ENCODE assay signal across 1 cellular context in genomic region chr17:77304746-77305473, GRCh38.
TF ChIP-seq lines count a peak whose summit lies in the region.

No MANE protein-coding gene starts in this region.

TF ChIP-seq in HepG2, 621 proteins besides CTCF, POLR2A, EP300 and RAD21 (continued from another document and continues in another):
- TF ChIP-seq ZHX2 (IDR thresholded peaks at IDR 0.05; ENCODE audit: low read depth) (0 out of 2 replicates have a peak, but pooled peaks have one; percentile 24), ZHX2 (CRISPR knock-in tag; IDR thresholded peaks at IDR 0.05; ENCODE audit: borderline replicate concordance) (no peak), SP5 (CRISPR knock-in tag; IDR thresholded peaks at IDR 0.05; ENCODE audit: borderline replicate concordance, low read depth) (peak; percentile 83), ZNF33A (CRISPR knock-in tag; IDR thresholded peaks at IDR 0.05; ENCODE audit: borderline replicate concordance) (no peak), SMAD1 (CRISPR knock-in tag; IDR thresholded peaks at IDR 0.05; ENCODE audit: borderline replicate concordance, low read depth) (peak; percentile 36; the same call in 1 of the 2 replicates), JUN (CRISPR knock-in tag; IDR thresholded peaks at IDR 0.05) (no peak), RXRA (CRISPR knock-in tag; IDR thresholded peaks at IDR 0.05) (peak; percentile 91), SALL2 (CRISPR knock-in tag; IDR thresholded peaks at IDR 0.05) (0 out of 2 replicates have a peak, but pooled peaks have one; percentile 41), ZNF709 (CRISPR knock-in tag; IDR thresholded peaks at IDR 0.05) (no peak), GTF2F1 (IDR thresholded peaks at IDR 0.05; ENCODE audit: low read length) (no peak), SIN3B (IDR thresholded peaks at IDR 0.05; ENCODE audit: low read length) (no peak), SRY (CRISPR knock-in tag; IDR thresholded peaks at IDR 0.05) (peak; percentile 62; the same call in 1 of the 2 replicates), TOE1 (CRISPR knock-in tag; IDR thresholded peaks at IDR 0.05) (no peak), NONO (IDR thresholded peaks at IDR 0.05) (no peak), NONO (CRISPR knock-in tag; conservative IDR thresholded peaks at IDR 0.05) (no peak; the same call in 1 of the 2 replicates), DR1 (CRISPR knock-in tag; IDR thresholded peaks at IDR 0.05) (no peak), HOXA3 (CRISPR knock-in tag; IDR thresholded peaks at IDR 0.05) (peak; percentile 87), ZFP1 (CRISPR knock-in tag; IDR thresholded peaks at IDR 0.05) (no peak), SIX1 (CRISPR knock-in tag; IDR thresholded peaks at IDR 0.05; ENCODE audit: borderline replicate concordance) (no peak), BCL6 (CRISPR knock-in tag; IDR thresholded peaks at IDR 0.05) (no peak; the same call in 1 of the 2 replicates), ZNF879 (CRISPR knock-in tag; IDR thresholded peaks at IDR 0.05) (no peak), ZNF101 (CRISPR knock-in tag; IDR thresholded peaks at IDR 0.05; ENCODE audit: borderline replicate concordance, low read depth) (no peak), ZNF138 (CRISPR knock-in tag; IDR thresholded peaks at IDR 0.05; ENCODE audit: low read depth) (no peak), ZNF616 (CRISPR knock-in tag; IDR thresholded peaks at IDR 0.05; ENCODE audit: low read depth) (no peak), THYN1 (CRISPR knock-in tag; IDR thresholded peaks at IDR 0.05; ENCODE audit: borderline replicate concordance, low read depth) (no peak), MATR3 (CRISPR knock-in tag; IDR thresholded peaks at IDR 0.05) (no peak), RARA (CRISPR knock-in tag; IDR thresholded peaks at IDR 0.05) (peak; percentile 91), MED1 (CRISPR knock-in tag; IDR thresholded peaks at IDR 0.05) (peak; percentile 86), NFE2L2 (IDR thresholded peaks at IDR 0.05; ENCODE audit: low read length) (no peak), ZSCAN20 (CRISPR knock-in tag; IDR thresholded peaks at IDR 0.05; ENCODE audit: borderline replicate concordance) (no peak)
- TF ChIP-seq, protein P1, sequence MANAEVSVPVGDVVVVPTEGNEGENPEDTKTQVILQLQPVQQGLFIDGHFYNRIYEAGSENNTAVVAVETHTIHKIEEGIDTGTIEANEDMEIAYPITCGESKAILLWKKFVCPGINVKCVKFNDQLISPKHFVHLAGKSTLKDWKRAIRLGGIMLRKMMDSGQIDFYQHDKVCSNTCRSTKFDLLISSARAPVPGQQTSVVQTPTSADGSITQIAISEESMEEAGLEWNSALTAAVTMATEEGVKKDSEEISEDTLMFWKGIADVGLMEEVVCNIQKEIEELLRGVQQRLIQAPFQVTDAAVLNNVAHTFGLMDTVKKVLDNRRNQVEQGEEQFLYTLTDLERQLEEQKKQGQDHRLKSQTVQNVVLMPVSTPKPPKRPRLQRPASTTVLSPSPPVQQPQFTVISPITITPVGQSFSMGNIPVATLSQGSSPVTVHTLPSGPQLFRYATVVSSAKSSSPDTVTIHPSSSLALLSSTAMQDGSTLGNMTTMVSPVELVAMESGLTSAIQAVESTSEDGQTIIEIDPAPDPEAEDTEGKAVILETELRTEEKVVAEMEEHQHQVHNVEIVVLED (CRISPR knock-in tag; IDR thresholded peaks at IDR 0.05; ENCODE audit: borderline replicate concordance), result no peak
- TF ChIP-seq, protein P2, sequence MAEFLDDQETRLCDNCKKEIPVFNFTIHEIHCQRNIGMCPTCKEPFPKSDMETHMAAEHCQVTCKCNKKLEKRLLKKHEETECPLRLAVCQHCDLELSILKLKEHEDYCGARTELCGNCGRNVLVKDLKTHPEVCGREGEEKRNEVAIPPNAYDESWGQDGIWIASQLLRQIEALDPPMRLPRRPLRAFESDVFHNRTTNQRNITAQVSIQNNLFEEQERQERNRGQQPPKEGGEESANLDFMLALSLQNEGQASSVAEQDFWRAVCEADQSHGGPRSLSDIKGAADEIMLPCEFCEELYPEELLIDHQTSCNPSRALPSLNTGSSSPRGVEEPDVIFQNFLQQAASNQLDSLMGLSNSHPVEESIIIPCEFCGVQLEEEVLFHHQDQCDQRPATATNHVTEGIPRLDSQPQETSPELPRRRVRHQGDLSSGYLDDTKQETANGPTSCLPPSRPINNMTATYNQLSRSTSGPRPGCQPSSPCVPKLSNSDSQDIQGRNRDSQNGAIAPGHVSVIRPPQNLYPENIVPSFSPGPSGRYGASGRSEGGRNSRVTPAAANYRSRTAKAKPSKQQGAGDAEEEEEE (CRISPR knock-in tag; IDR thresholded peaks at IDR 0.05; ENCODE audit: borderline replicate concordance), result 0 out of 2 replicates have a peak, but pooled peaks have one; percentile 89
- TF ChIP-seq, protein P3, sequence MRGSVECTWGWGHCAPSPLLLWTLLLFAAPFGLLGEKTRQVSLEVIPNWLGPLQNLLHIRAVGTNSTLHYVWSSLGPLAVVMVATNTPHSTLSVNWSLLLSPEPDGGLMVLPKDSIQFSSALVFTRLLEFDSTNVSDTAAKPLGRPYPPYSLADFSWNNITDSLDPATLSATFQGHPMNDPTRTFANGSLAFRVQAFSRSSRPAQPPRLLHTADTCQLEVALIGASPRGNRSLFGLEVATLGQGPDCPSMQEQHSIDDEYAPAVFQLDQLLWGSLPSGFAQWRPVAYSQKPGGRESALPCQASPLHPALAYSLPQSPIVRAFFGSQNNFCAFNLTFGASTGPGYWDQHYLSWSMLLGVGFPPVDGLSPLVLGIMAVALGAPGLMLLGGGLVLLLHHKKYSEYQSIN (CRISPR knock-in tag; IDR thresholded peaks at IDR 0.05; ENCODE audit: borderline replicate concordance), result no peak
- TF ChIP-seq, protein P4, sequence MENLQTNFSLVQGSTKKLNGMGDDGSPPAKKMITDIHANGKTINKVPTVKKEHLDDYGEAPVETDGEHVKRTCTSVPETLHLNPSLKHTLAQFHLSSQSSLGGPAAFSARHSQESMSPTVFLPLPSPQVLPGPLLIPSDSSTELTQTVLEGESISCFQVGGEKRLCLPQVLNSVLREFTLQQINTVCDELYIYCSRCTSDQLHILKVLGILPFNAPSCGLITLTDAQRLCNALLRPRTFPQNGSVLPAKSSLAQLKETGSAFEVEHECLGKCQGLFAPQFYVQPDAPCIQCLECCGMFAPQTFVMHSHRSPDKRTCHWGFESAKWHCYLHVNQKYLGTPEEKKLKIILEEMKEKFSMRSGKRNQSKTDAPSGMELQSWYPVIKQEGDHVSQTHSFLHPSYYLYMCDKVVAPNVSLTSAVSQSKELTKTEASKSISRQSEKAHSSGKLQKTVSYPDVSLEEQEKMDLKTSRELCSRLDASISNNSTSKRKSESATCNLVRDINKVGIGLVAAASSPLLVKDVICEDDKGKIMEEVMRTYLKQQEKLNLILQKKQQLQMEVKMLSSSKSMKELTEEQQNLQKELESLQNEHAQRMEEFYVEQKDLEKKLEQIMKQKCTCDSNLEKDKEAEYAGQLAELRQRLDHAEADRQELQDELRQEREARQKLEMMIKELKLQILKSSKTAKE (CRISPR knock-in tag; IDR thresholded peaks at IDR 0.05; ENCODE audit: borderline replicate concordance), result no peak
- TF ChIP-seq, protein P5, sequence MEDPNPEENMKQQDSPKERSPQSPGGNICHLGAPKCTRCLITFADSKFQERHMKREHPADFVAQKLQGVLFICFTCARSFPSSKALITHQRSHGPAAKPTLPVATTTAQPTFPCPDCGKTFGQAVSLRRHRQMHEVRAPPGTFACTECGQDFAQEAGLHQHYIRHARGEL (CRISPR knock-in tag; IDR thresholded peaks at IDR 0.05), result no peak
- TF ChIP-seq, protein P6, sequence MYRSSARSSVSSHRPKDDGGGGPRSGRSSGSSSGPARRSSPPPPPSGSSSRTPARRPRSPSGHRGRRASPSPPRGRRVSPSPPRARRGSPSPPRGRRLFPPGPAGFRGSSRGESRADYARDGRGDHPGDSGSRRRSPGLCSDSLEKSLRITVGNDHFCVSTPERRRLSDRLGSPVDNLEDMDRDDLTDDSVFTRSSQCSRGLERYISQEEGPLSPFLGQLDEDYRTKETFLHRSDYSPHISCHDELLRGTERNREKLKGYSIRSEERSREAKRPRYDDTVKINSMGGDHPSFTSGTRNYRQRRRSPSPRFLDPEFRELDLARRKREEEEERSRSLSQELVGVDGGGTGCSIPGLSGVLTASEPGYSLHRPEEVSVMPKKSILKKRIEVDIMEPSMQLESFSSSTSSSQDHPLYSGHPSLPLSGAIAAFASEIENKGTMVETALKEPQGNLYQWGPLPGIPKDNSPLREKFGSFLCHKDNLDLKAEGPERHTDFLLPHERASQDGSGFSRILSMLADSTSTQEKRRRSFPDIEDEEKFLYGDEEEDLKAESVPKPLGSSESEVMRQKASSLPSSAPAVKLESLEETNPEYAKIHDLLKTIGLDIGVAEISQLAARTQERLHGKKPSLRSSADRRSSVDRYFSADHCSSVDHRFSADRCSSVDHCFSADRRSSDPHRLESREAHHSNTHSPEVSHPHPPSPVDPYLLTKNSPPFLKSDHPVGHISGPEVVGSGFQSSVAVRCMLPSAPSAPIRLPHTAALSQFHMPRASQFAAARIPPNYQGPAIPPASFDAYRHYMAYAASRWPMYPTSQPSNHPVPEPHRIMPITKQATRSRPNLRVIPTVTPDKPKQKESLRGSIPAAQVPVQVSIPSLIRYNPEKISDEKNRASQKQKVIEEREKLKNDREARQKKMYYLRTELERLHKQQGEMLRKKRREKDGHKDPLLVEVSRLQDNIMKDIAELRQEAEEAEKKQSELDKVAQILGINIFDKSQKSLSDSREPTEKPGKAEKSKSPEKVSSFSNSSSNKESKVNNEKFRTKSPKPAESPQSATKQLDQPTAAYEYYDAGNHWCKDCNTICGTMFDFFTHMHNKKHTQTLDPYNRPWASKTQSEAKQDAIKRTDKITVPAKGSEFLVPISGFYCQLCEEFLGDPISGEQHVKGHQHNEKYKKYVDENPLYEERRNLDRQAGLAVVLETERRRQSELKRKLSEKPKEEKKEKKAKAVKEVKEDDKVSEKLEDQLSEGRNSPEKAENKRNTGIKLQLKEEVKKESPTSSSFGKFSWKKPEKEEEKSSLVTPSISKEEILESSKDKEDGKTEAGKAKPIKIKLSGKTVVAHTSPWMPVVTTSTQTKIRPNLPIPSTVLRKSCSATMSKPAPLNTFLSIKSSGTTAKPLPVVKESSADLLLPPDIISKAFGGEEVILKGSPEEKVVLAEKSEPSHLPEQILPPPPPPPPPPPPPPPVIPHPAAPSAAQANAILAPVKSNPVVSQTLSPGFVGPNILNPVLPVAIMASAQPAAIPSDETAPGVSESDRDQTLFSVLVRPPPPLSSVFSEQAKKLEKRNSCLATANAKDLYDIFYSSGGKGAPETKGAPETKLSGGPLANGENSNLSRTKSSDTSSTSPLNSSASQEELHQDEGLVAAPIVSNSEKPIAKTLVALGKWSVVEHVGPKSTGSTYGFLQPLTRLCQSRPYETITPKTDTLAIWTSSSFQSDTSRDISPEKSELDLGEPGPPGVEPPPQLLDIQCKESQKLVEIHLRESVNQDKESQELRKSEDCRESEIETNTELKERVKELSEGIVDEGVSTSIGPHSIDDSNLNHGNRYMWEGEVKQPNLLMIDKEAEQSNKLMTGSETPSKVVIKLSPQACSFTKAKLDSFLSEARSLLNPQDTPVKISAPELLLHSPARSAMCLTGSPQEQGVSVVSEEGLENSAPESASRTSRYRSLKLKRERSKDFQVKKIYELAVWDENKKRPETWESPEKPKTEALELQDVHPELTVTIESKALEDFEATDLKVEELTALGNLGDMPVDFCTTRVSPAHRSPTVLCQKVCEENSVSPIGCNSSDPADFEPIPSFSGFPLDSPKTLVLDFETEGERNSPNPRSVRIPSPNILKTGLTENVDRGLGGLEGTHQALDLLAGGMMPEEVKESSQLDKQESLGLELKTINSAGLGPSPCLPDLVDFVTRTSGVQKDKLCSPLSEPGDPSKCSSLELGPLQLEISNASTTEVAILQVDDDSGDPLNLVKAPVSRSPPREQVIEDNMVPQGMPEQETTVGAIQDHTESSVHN (CRISPR knock-in tag; IDR thresholded peaks at IDR 0.05), result 0 out of 2 replicates have a peak, but pooled peaks have one; percentile 75
- TF ChIP-seq, protein P7, sequence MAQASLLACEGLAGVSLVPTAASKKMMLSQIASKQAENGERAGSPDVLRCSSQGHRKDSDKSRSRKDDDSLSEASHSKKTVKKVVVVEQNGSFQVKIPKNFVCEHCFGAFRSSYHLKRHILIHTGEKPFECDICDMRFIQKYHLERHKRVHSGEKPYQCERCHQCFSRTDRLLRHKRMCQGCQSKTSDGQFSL (CRISPR knock-in tag; IDR thresholded peaks at IDR 0.05), result 0 out of 2 replicates have a peak, but pooled peaks have one; percentile 51
